In the genomic region with DNA sequence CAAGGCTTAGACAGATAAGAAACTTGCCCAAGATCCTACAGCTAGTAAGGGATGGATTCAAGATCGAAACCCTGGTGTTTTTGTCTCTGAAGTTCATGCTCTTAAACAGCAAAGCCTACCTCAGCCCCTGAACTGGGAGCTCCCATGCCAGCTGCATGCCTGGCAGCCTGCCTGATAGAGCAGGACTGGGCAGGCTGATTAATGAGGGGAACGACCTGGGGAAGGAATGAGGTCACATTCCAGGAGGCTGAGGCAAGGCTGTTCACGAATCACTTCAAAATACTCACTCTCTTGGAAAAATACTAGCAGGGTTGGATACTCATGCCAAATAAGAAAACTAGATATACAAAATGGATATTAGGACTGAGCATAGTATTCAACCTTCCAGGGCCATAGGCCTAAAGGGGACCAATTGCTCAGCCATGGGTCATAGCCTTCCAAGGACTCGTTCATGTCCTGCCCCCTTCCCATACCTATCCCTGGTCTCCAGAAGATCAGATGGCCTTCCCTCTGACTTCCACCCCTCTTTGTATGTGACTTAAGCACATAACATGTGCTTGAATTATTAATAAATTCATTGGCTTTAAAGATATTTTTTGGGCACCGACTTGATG, we compare ENCODE assay signal across 11 cellular contexts. TPM values are rescaled to one million over a fixed set of nuclear protein-coding genes. Genes with fewer than 3 reads are reported as not detected.
DNase-seq lines count a peak whose midpoint lies in the region; ATAC-seq and TF ChIP-seq lines count a peak whose summit lies in the region.
"Had no signal": no experiment of that assay in that cellular context is flagged by ENCODE, and none has a peak within 500 bp of the region (broad histone marks: within the 10 kb centered on the region; RNA-seq: fewer than 3 reads in every experiment).

No MANE protein-coding gene starts in this region.

- TF ChIP-seq CTCF in lung (IDR thresholded peaks at IDR 0.05; ENCODE audit: control extremely low read depth, extremely low read depth) (no peak), osteocyte (IDR thresholded peaks at IDR 0.05) (no peak)

- no peaks in the 10 kb centered on the region for H3K27me3 ChIP-seq in lung (ENCODE audit: control insufficient read depth, insufficient read depth)

- H3K4me1 ChIP-seq in lung (ENCODE audit: control insufficient read depth in 2 of 2, insufficient read depth in 2 of 2, low read length in 2 of 2) = no peaks in the 10 kb centered on the region

- POLR2A ChIA-PET in activated CD8-positive, alpha-beta T cell treated with anti-CD3 and anti-CD28 coated beads, Interleukin-2, amount 10 ng/mL, durations not matched to agents 7 days and 5 days (lab: Charles Lee) = no interaction called here

- H3K4me3 ChIP-seq in lung = no peak overlapping the region

- no peaks in the 10 kb centered on the region for H3K36me3 Mint-ChIP-seq in activated CD8-positive, alpha-beta T cell treated with anti-CD3 and anti-CD28 coated beads, Interleukin-2, amount 10 ng/mL, durations not matched to agents 7 days and 5 days (ENCODE audit: low read depth)
- H3K36me3 Mint-ChIP-seq in osteocyte (ENCODE audit: unreplicated experiment) = no peaks in the 10 kb centered on the region
- H3K36me3 Mint-ChIP-seq in activated naive CD4-positive, alpha-beta T cell treated with anti-CD3 and anti-CD28 coated beads, Interleukin-2, amount 10 ng/mL, durations not matched to agents 7 days and 5 days = no peaks in the 10 kb centered on the region
- H3K36me3 Mint-ChIP-seq: activated naive CD8-positive, alpha-beta T cell; IgD-negative memory B cell had no signal

- 45 to 64% methylated on average over 5 of the region's 5 CpGs for WGBS in lung, 2 donors

- in situ Hi-C loops in ACHN (cut with HindIII; ENCODE audit: low pct_ligation_motif_present, low pct_unique_long_range_greater_than_20kb, low sequenced_read_pairs) = no loop called here

- peaks cover 2% of the 10 kb centered on the region for H3K4me1 Mint-ChIP-seq in activated CD8-positive, alpha-beta T cell treated with anti-CD3 and anti-CD28 coated beads, Interleukin-2, amount 10 ng/mL, durations not matched to agents 7 days and 5 days (ENCODE audit: low read depth)
- peaks cover 12% of the 10 kb centered on the region for H3K4me1 Mint-ChIP-seq in osteocyte (ENCODE audit: unreplicated experiment)
- no peaks in the 10 kb centered on the region for H3K4me1 Mint-ChIP-seq in activated naive CD4-positive, alpha-beta T cell treated with anti-CD3 and anti-CD28 coated beads, Interleukin-2, amount 10 ng/mL, durations not matched to agents 7 days and 5 days
- H3K4me1 Mint-ChIP-seq: IgD-negative memory B cell had no signal

- CTCF ChIA-PET in activated CD8-positive, alpha-beta T cell treated with anti-CD3 and anti-CD28 coated beads, Interleukin-2, amount 10 ng/mL, durations not matched to agents 7 days and 5 days (lab: Charles Lee) = no interaction called here
- CTCF ChIA-PET in activated naive CD4-positive, alpha-beta T cell treated with anti-CD3 and anti-CD28 coated beads, Interleukin-2, amount 10 ng/mL, durations not matched to agents 7 days and 5 days (lab: Charles Lee) = no interaction called here

- peak; percentile 91 for DNase-seq in ACHN
- peak; percentile 73 for DNase-seq in dedifferentiated amniotic fluid mesenchymal stem cell (ENCODE audit: extremely low spot score)
- DNase-seq in lung (ENCODE audit: low spot score) = peak; percentile 79
- DNase-seq in NCI-H82 (lab: John Stamatoyannopoulos, UW) = no peak
- DNase-seq in activated CD8-positive, alpha-beta T cell treated with anti-CD3 and anti-CD28 coated beads, Interleukin-2, amount 10 ng/mL, durations not matched to agents 7 days and 5 days = no peak
- no peak for DNase-seq in osteocyte (ENCODE audit: extremely low spot score, unreplicated experiment)
- DNase-seq in activated naive CD4-positive, alpha-beta T cell treated with anti-CD3 and anti-CD28 coated beads, Interleukin-2, amount 10 ng/mL, durations not matched to agents 7 days and 5 days = no peak
- DNase-seq: COR-L47 had no signal

- no peaks in the 10 kb centered on the region for H3K9me3 ChIP-seq in lung (ENCODE audit: control insufficient read depth in 2 of 2, insufficient read depth in 1 of 2, low read length in 1 of 2)

- no peak overlapping the region for H3K4me3 Mint-ChIP-seq in activated CD8-positive, alpha-beta T cell treated with anti-CD3 and anti-CD28 coated beads, Interleukin-2, amount 10 ng/mL, durations not matched to agents 7 days and 5 days
- no peak overlapping the region for H3K4me3 Mint-ChIP-seq in osteocyte (ENCODE audit: unreplicated experiment)
- H3K4me3 Mint-ChIP-seq in activated naive CD4-positive, alpha-beta T cell treated with anti-CD3 and anti-CD28 coated beads, Interleukin-2, amount 10 ng/mL, durations not matched to agents 7 days and 5 days = no peak overlapping the region
- H3K4me3 Mint-ChIP-seq: activated naive CD8-positive, alpha-beta T cell; IgD-negative memory B cell had no signal

- peaks cover 34% of the 10 kb centered on the region for H3K27me3 Mint-ChIP-seq in activated CD8-positive, alpha-beta T cell treated with anti-CD3 and anti-CD28 coated beads, Interleukin-2, amount 10 ng/mL, durations not matched to agents 7 days and 5 days (ENCODE audit: low read depth)
- peaks cover 15% of the 10 kb centered on the region for H3K27me3 Mint-ChIP-seq in osteocyte (ENCODE audit: unreplicated experiment)
- H3K27me3 Mint-ChIP-seq in activated naive CD4-positive, alpha-beta T cell treated with anti-CD3 and anti-CD28 coated beads, Interleukin-2, amount 10 ng/mL, durations not matched to agents 7 days and 5 days = peaks cover 34% of the 10 kb centered on the region

- H3K27ac ChIP-seq in lung (ENCODE audit: low read depth in 1 of 2, low read length in 1 of 2) = peak overlapping the region in 1 of 2 donors; percentile 76

- no peaks in the 10 kb centered on the region for H3K36me3 ChIP-seq in lung (ENCODE audit: control insufficient read depth in 2 of 2, insufficient read depth in 2 of 2, low read length in 2 of 2)

- H3K9me3 Mint-ChIP-seq in activated CD8-positive, alpha-beta T cell treated with anti-CD3 and anti-CD28 coated beads, Interleukin-2, amount 10 ng/mL, durations not matched to agents 7 days and 5 days (ENCODE audit: insufficient read depth) = no peaks in the 10 kb centered on the region
- no peaks in the 10 kb centered on the region for H3K9me3 Mint-ChIP-seq in osteocyte (ENCODE audit: unreplicated experiment)
- H3K9me3 Mint-ChIP-seq in activated naive CD4-positive, alpha-beta T cell treated with anti-CD3 and anti-CD28 coated beads, Interleukin-2, amount 10 ng/mL, durations not matched to agents 7 days and 5 days = no peaks in the 10 kb centered on the region

- TF ChIP-seq EP300 in Ishikawa (IDR thresholded peaks at IDR 0.05; ENCODE audit: borderline replicate concordance) = peak; percentile 99

- ATAC-seq in lung (ENCODE audit: insufficient read depth, low FRiP score) = peak; percentile 73
- ATAC-seq in activated CD8-positive, alpha-beta T cell treated with anti-CD3 and anti-CD28 coated beads, Interleukin-2, amount 10 ng/mL, durations not matched to agents 7 days and 5 days = no peak

- TF ChIP-seq RAD21 in Ishikawa (IDR thresholded peaks at IDR 0.05; ENCODE audit: low read depth) = peak; percentile 37; the same call in 1 of the 2 replicates

- H3K27ac Mint-ChIP-seq in activated CD8-positive, alpha-beta T cell treated with anti-CD3 and anti-CD28 coated beads, Interleukin-2, amount 10 ng/mL, durations not matched to agents 7 days and 5 days = no peak overlapping the region
- H3K27ac Mint-ChIP-seq in osteocyte (ENCODE audit: unreplicated experiment) = no peak overlapping the region
- no peak overlapping the region for H3K27ac Mint-ChIP-seq in activated naive CD4-positive, alpha-beta T cell treated with anti-CD3 and anti-CD28 coated beads, Interleukin-2, amount 10 ng/mL, durations not matched to agents 7 days and 5 days
- H3K27ac Mint-ChIP-seq: activated naive CD8-positive, alpha-beta T cell; IgD-negative memory B cell had no signal

TF ChIP-seq in Ishikawa, 13 proteins besides CTCF, POLR2A, EP300 and RAD21:
- TF ChIP-seq, protein P1, sequence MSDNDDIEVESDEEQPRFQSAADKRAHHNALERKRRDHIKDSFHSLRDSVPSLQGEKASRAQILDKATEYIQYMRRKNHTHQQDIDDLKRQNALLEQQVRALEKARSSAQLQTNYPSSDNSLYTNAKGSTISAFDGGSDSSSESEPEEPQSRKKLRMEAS (IDR thresholded peaks at IDR 0.05) = peak; percentile 70
- TF ChIP-seq NFIC (IDR thresholded peaks at IDR 0.05) = peak; percentile 99
- TF ChIP-seq TAF1 (IDR thresholded peaks at IDR 0.05; ENCODE audit: low read depth) = no peak
- peak; percentile 99 for TF ChIP-seq TCF12 (IDR thresholded peaks at IDR 0.05; ENCODE audit: low read depth)
- TF ChIP-seq FOXM1 (IDR thresholded peaks at IDR 0.05; ENCODE audit: borderline replicate concordance, low read depth) = peak; percentile 95
- peak; percentile 100 for TF ChIP-seq TEAD4 (IDR thresholded peaks at IDR 0.05)
- 0 out of 2 replicates have a peak, but pooled peaks have one; percentile 57 for TF ChIP-seq YY1 (IDR thresholded peaks at IDR 0.05; ENCODE audit: low read depth)
- TF ChIP-seq CEBPB (IDR thresholded peaks at IDR 0.05) = peak; percentile 84
- TF ChIP-seq, protein P2, sequence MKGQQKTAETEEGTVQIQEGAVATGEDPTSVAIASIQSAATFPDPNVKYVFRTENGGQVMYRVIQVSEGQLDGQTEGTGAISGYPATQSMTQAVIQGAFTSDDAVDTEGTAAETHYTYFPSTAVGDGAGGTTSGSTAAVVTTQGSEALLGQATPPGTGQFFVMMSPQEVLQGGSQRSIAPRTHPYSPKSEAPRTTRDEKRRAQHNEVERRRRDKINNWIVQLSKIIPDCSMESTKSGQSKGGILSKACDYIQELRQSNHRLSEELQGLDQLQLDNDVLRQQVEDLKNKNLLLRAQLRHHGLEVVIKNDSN (IDR thresholded peaks at IDR 0.05) = 0 out of 2 replicates have a peak, but pooled peaks have one; percentile 46
- no peak for TF ChIP-seq EGR1 (IDR thresholded peaks at IDR 0.05)

RNA-seq across cellular contexts. Expression of a gene that starts 15.6 kb away (rescaled TPM):
- 100 to 1,000 TPM in 1 of 2 donors, 10 to 100 TPM in 1; 55.5 to 187 TPM for total RNA-seq in lung
- 100 to 1,000 TPM; 140 to 204 TPM for polyA plus RNA-seq in lung
- not detected for total RNA-seq in activated CD8-positive, alpha-beta T cell treated with anti-CD3 and anti-CD28 coated beads, Interleukin-2, amount 10 ng/mL, durations not matched to agents 7 days and 5 days
- total RNA-seq in osteocyte = not detected in 2 replicates
- polyA plus RNA-seq: IgD-negative memory B cell had no signal

RNA-seq across cellular contexts. Expression of a gene that starts 46.1 kb away (rescaled TPM):
- total RNA-seq in lung = 10 to 100 TPM; 28.3 to 52.1 TPM
- polyA plus RNA-seq in lung = 10 to 100 TPM; 13.2 to 18.2 TPM
- total RNA-seq in activated CD8-positive, alpha-beta T cell treated with anti-CD3 and anti-CD28 coated beads, Interleukin-2, amount 10 ng/mL, durations not matched to agents 7 days and 5 days = 10 to 100 TPM; 22.3 to 23.9 TPM
- total RNA-seq in osteocyte = 9.2 and 12.1 TPM in 2 replicates

Comparison
In these comparisons a context has a peak if more than half of its experiments do, and no peak if none do; other contexts are left out.
1. DNase-seq: peak in ACHN (single experiment), dedifferentiated amniotic fluid mesenchymal stem cell (single experiment) and lung (single experiment); none in NCI-H82 (single experiment), activated CD8-positive, alpha-beta T cell treated with anti-CD3 and anti-CD28 coated beads, Interleukin-2, amount 10 ng/mL, durations not matched to agents 7 days and 5 days (single experiment), osteocyte (single experiment) and activated naive CD4-positive, alpha-beta T cell treated with anti-CD3 and anti-CD28 coated beads, Interleukin-2, amount 10 ng/mL, durations not matched to agents 7 days and 5 days (single experiment).
2. RNA of a gene that starts 15.6 kb away (total RNA-seq): 55.5 to 187 TPM in lung; not detected in osteocyte and not detected in activated CD8-positive, alpha-beta T cell treated with anti-CD3 and anti-CD28 coated beads, Interleukin-2, amount 10 ng/mL, durations not matched to agents 7 days and 5 days; every median in the first group is over 10 times any median in the second.